ENCODE assay signal across 29 cellular contexts in the genomic region with DNA sequence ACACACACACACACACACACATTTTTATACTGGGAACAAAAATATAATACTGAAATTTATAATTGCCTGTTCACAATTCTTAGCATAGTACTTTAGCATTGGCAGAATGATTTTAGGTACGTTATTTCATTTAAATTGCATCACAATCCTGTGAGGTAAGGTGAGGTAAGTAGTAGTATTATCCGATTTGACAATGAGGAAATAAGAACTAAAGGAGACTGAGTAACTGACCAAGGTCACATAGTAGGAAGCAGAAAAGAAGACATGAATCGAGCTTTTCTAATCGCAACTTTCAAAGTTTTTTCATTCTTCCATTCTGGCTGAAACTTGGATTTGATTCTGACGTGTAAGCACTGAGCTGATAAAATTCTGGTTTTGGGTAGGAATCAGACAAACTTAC.
"Had no signal": no experiment of that assay in that cellular context is flagged by ENCODE, and none has a peak within 500 bp of the region (broad histone marks: within the 10 kb centered on the region; RNA-seq: fewer than 3 reads in every experiment).

No MANE protein-coding gene starts in this region.

- H3K9me3 Mint-ChIP-seq: dendritic cell treated with granulocyte-macrophage colony-stimulating factor and Interleukin-4, amounts not matched to agents 40 ng/mL and 50 ng/mL, for 4 days; effector memory CD8-positive, alpha-beta T cell; endodermal cell had no signal

- H3K27me3 ChIP-seq: colonic mucosa, dorsolateral prefrontal cortex, esophagus muscularis mucosa, esophagus squamous epithelium, foreskin keratinocyte, gastrocnemius medialis, gastroesophageal sphincter, heart left ventricle, heart right ventricle had no signal

- H3K9me3 ChIP-seq: colonic mucosa, esophagus muscularis mucosa, esophagus squamous epithelium, gastrocnemius medialis, gastroesophageal sphincter, heart left ventricle, heart right ventricle had no signal

- H3K4me3 ChIP-seq: colonic mucosa, coronary artery, dorsolateral prefrontal cortex, esophagus muscularis mucosa, esophagus squamous epithelium, gastrocnemius medialis, gastroesophageal sphincter, heart left ventricle, heart right ventricle had no signal

- H3K27me3 Mint-ChIP-seq: dendritic cell treated with granulocyte-macrophage colony-stimulating factor and Interleukin-4, amounts not matched to agents 40 ng/mL and 50 ng/mL, for 4 days; effector memory CD8-positive, alpha-beta T cell had no signal

- H3K36me3 ChIP-seq: colonic mucosa, esophagus muscularis mucosa, esophagus squamous epithelium, gastrocnemius medialis, gastroesophageal sphincter, heart left ventricle, heart right ventricle had no signal

- H3K27ac ChIP-seq: colonic mucosa, coronary artery, dorsolateral prefrontal cortex, epithelial cell of prostate, esophagus muscularis mucosa, esophagus squamous epithelium, foreskin keratinocyte, gastrocnemius medialis, gastroesophageal sphincter, heart left ventricle, heart right ventricle had no signal

- H3K4me1 ChIP-seq: colonic mucosa, esophagus muscularis mucosa, esophagus squamous epithelium, gastrocnemius medialis, gastroesophageal sphincter had no signal

- DNase-seq: colonic mucosa; cortex of kidney; dermis blood vessel endothelial cell; dorsolateral prefrontal cortex; effector CD4-positive, alpha-beta T cell; effector CD8-positive, alpha-beta T cell; effector memory CD4-positive, alpha-beta T cell; effector memory CD8-positive, alpha-beta T cell; endodermal cell; erythroblast; esophagus squamous epithelium; foreskin fibroblast; foreskin keratinocyte; foreskin melanocyte; gastrocnemius medialis; glutamatergic neuron; head of caudate nucleus; heart left ventricle; heart right ventricle had no signal

- H3K27ac Mint-ChIP-seq: dendritic cell treated with granulocyte-macrophage colony-stimulating factor and Interleukin-4, amounts not matched to agents 40 ng/mL and 50 ng/mL, for 4 days; effector memory CD8-positive, alpha-beta T cell; endodermal cell had no signal

- FAIRE-seq: colon, endometrium, endothelial cell of umbilical vein, frontal cortex had no signal

- ATAC-seq: effector memory CD8-positive, alpha-beta T cell; esophagus mucosa; foreskin keratinocyte; gastrocnemius medialis; gastroesophageal sphincter; heart left ventricle; heart right ventricle had no signal

- H3K4me3 Mint-ChIP-seq: dendritic cell treated with granulocyte-macrophage colony-stimulating factor and Interleukin-4, amounts not matched to agents 40 ng/mL and 50 ng/mL, for 4 days; effector memory CD8-positive, alpha-beta T cell; endodermal cell had no signal
